ENCODE assay signal across 1 cellular context in genomic region chr11:67318239-67318555, GRCh38.
TF ChIP-seq lines count a peak whose summit lies in the region.

No MANE protein-coding gene starts in this region.

TF ChIP-seq in H1, 55 proteins besides CTCF, POLR2A, EP300 and RAD21:
- TF ChIP-seq SUZ12 (IDR thresholded peaks at IDR 0.05; ENCODE audit: low read length) (0 out of 2 replicates have a peak, but pooled peaks have one; percentile 33), GTF2F1 (IDR thresholded peaks at IDR 0.05; ENCODE audit: borderline replicate concordance, low read depth, low read length) (no peak), EGR1 (IDR thresholded peaks at IDR 0.05; ENCODE audit: borderline replicate concordance, low read depth, low read length) (no peak), EZH2 (IDR thresholded peaks at IDR 0.05; ENCODE audit: low read depth, low read length, severe bottlenecking) (peak; percentile 24)
